Comparison of ENCODE assay signal across 25 cellular contexts in the genomic region with DNA sequence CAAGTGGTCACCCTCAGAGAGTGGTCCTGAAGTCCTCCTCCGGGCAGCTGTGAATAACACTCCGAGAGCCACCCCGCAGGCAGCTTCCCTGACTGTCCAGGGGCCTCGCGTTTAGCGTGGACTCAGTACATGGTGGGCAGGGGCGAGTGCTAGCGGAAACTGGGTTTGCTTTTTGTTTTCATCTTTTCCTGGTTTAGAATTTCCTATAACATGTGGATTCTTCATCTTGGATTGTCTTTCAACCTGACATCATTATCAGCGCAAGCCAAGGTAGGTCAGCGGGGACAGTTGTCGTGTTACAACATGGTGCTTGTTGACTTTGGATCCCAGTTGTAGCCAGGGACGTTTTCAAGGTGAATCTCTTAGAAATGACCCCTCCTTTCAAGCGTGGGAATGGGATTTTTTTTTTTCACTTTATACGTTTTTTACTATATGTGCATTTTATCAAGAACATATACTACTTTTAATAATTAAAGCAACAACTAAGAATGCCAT. TPM values are rescaled to one million over a fixed set of nuclear protein-coding genes. Genes with fewer than 3 reads are reported as not detected.
DNase-seq lines count a peak whose midpoint lies in the region; ATAC-seq and TF ChIP-seq lines count a peak whose summit lies in the region.
"Had no signal": no experiment of that assay in that cellular context is flagged by ENCODE, and none has a peak within 500 bp of the region (broad histone marks: within the 10 kb centered on the region; RNA-seq: fewer than 3 reads in every experiment).

No MANE protein-coding gene starts in this region.

- peaks cover 40% of the 10 kb centered on the region for H3K36me3 Mint-ChIP-seq in activated naive CD4-positive, alpha-beta T cell treated with anti-CD3 and anti-CD28 coated beads for 36 hours (ENCODE audit: low read depth)
- H3K36me3 Mint-ChIP-seq in activated B cell treated with CpG ODN at 0.5 μM for 24 hours (ENCODE audit: low read depth), result peaks cover 82% of the 10 kb centered on the region

- POLR2A ChIA-PET in activated B cell treated with CpG ODN at 0.5 μM for 24 hours (lab: Charles Lee), result interaction anchor here (0.6 to 1.3 kb wide), 2 partner anchors 10 to 15 kb away, joined by 3 to 8 read pairs; no protein-coding TSS in a partner anchor

- no peaks in the 10 kb centered on the region for H3K9me3 Mint-ChIP-seq in activated naive CD4-positive, alpha-beta T cell treated with anti-CD3 and anti-CD28 coated beads for 36 hours
- H3K9me3 Mint-ChIP-seq in activated B cell treated with CpG ODN at 0.5 μM for 24 hours, result no peaks in the 10 kb centered on the region

- 71% methylated on average over 14 of the region's 14 CpGs for WGBS in right lobe of liver (ENCODE audit: insufficient coverage, low coverage, low lambda C conversion rate, missing lambda C conversion rate)
- WGBS in thyroid gland, 2 donors, result 94 to 96% methylated on average over 14 of the region's 14 CpGs

- H3K27me3 ChIP-seq in right lobe of liver (no peaks in the 10 kb centered on the region), thyroid gland (no peaks in the 10 kb centered on the region)
- H3K27me3 ChIP-seq: right atrium auricular region, spleen had no signal

- no peak for DNase-seq in activated naive CD4-positive, alpha-beta T cell treated with anti-CD3 and anti-CD28 coated beads for 36 hours
- no peak for DNase-seq in activated naive CD4-positive, alpha-beta T cell (lab: John Stamatoyannopoulos, UW)
- DNase-seq in activated B cell treated with CpG ODN at 0.5 μM for 24 hours (no peak), right lobe of liver (peak in 1 of 3 donors; percentile 65), NCI-H510A treated with DMSO at 0.1 percent for 48 hours (lab: John Stamatoyannopoulos, UW) (no peak), thyroid gland (no peak)
- DNase-seq: 8988T; activated CD4-positive, alpha-beta T cell treated with anti-CD3 and anti-CD28 coated beads for 1 hour; activated CD8-positive, alpha-beta T cell treated with anti-CD3 and anti-CD28 coated beads, Interleukin-2, amount 10 ng/mL, durations not matched to agents 7 days and 5 days; activated gamma-delta T cell treated with Interleukin-2 at 50 U/mL for 16 hours; AML-193; DMS53; effector memory CD4-positive, alpha-beta T cell; head of caudate nucleus; mucosa of descending colon; NCI-H1417; NCI-H2081; NCI-H345; NCI-H774; RPMI8226; spleen; substantia nigra had no signal

- H3K27ac Mint-ChIP-seq in activated naive CD4-positive, alpha-beta T cell treated with anti-CD3 and anti-CD28 coated beads for 36 hours, result peak overlapping the region; percentile 54
- peak overlapping the region; percentile 38 for H3K27ac Mint-ChIP-seq in activated B cell treated with CpG ODN at 0.5 μM for 24 hours
- H3K27ac Mint-ChIP-seq: activated CD8-positive, alpha-beta T cell treated with anti-CD3 and anti-CD28 coated beads, Interleukin-2, amount 10 ng/mL, durations not matched to agents 7 days and 5 days had no signal

- H3K9me3 ChIP-seq in right lobe of liver (no peaks in the 10 kb centered on the region), thyroid gland (no peaks in the 10 kb centered on the region)
- H3K9me3 ChIP-seq: mucosa of descending colon, right atrium auricular region, spleen had no signal

- H3K36me3 ChIP-seq in right lobe of liver, result peaks cover 0 to 67% (median 27%) of the 10 kb centered on the region in 4 donors
- peaks cover 63 to 80% of the 10 kb centered on the region in 2 donors for H3K36me3 ChIP-seq in thyroid gland

- CTCF ChIA-PET in activated naive CD4-positive, alpha-beta T cell treated with anti-CD3 and anti-CD28 coated beads for 36 hours (lab: Charles Lee), result interaction anchor here (0.6 kb wide), 1 partner anchor 12 kb away, joined by 3 read pairs; no protein-coding TSS in a partner anchor
- CTCF ChIA-PET in activated B cell treated with CpG ODN at 0.5 μM for 24 hours (lab: Charles Lee), result interaction anchor here (0.6 to 1.4 kb wide), 2 partner anchors 19 to 593 kb away, joined by 3 read pairs; no protein-coding TSS in a partner anchor

- H3K27ac ChIP-seq in right lobe of liver (peak overlapping the region in 2 of 3 donors; percentile 50 to 90), thyroid gland (no peak overlapping the region)
- H3K27ac ChIP-seq: right atrium auricular region had no signal

- ATAC-seq in activated B cell treated with CpG ODN at 0.5 μM for 24 hours (ENCODE audit: low read depth) (no peak), right lobe of liver (peak; percentile 65 to 86 (median 76)), HG03280 (IDR thresholded peaks at IDR 0.05; ENCODE audit: unreplicated experiment) (no peak), HG03139 (IDR thresholded peaks at IDR 0.05; ENCODE audit: unreplicated experiment) (no peak)
- ATAC-seq: activated CD8-positive, alpha-beta T cell treated with anti-CD3 and anti-CD28 coated beads, Interleukin-2, amount 10 ng/mL, durations not matched to agents 7 days and 5 days; mucosa of descending colon had no signal

- intact Hi-C loops in activated naive CD4-positive, alpha-beta T cell treated with anti-CD3 and anti-CD28 coated beads for 36 hours (cut with micrococcal nuclease), result no loop called here
- intact Hi-C loops in activated B cell treated with CpG ODN at 0.5 μM for 24 hours (cut with micrococcal nuclease) (loop anchor here (2.0 kb wide), 1 partner anchor 17 kb away; no protein-coding TSS in a partner anchor), right lobe of liver (cut with DNase I) (loop anchor here in 1 of 2 donors (10.0 kb wide), 1 partner anchor 51 kb away; no protein-coding TSS in a partner anchor), thyroid gland (cut with DNase I) (no loop called here)

- TF ChIP-seq CTCF in activated B cell treated with CpG ODN at 0.5 μM for 24 hours (IDR thresholded peaks at IDR 0.05) (no peak), right lobe of liver (IDR thresholded peaks at IDR 0.05) (no peak), thyroid gland (IDR thresholded peaks at IDR 0.05) (no peak)

- no peak for TF ChIP-seq POLR2A in right lobe of liver (IDR thresholded peaks at IDR 0.05)
- TF ChIP-seq POLR2A in thyroid gland (IDR thresholded peaks at IDR 0.05), result no peak

- H3K4me3 Mint-ChIP-seq in activated naive CD4-positive, alpha-beta T cell treated with anti-CD3 and anti-CD28 coated beads for 36 hours, result no peak overlapping the region
- no peak overlapping the region for H3K4me3 Mint-ChIP-seq in activated B cell treated with CpG ODN at 0.5 μM for 24 hours
- H3K4me3 Mint-ChIP-seq: activated CD8-positive, alpha-beta T cell treated with anti-CD3 and anti-CD28 coated beads, Interleukin-2, amount 10 ng/mL, durations not matched to agents 7 days and 5 days had no signal

- H3K4me3 ChIP-seq in right lobe of liver, result no peak overlapping the region
- no peak overlapping the region for H3K4me3 ChIP-seq in thyroid gland (replicated peaks in 1 of 3)
- H3K4me3 ChIP-seq: mucosa of descending colon, right atrium auricular region, spleen had no signal

- peaks cover 13% of the 10 kb centered on the region for H3K4me1 Mint-ChIP-seq in activated naive CD4-positive, alpha-beta T cell treated with anti-CD3 and anti-CD28 coated beads for 36 hours (ENCODE audit: low read depth)
- peaks cover 15% of the 10 kb centered on the region for H3K4me1 Mint-ChIP-seq in activated B cell treated with CpG ODN at 0.5 μM for 24 hours

- peaks cover 0 to 4% (median 0%) of the 10 kb centered on the region in 4 donors for H3K4me1 ChIP-seq in right lobe of liver
- H3K4me1 ChIP-seq in thyroid gland, result no peaks in the 10 kb centered on the region

- no peaks in the 10 kb centered on the region for H3K27me3 Mint-ChIP-seq in activated naive CD4-positive, alpha-beta T cell treated with anti-CD3 and anti-CD28 coated beads for 36 hours (ENCODE audit: low read depth)
- no peaks in the 10 kb centered on the region for H3K27me3 Mint-ChIP-seq in activated B cell treated with CpG ODN at 0.5 μM for 24 hours

RNA-seq across cellular contexts. Expression of a gene that starts 20.9 kb away (rescaled TPM):
- total RNA-seq in activated naive CD4-positive, alpha-beta T cell treated with anti-CD3 and anti-CD28 coated beads for 36 hours, result 10 to 100 TPM; 26.2 to 29.7 TPM
- total RNA-seq in activated B cell treated with CpG ODN at 0.5 μM for 24 hours (58.4 and 71.2 TPM in 2 replicates), right lobe of liver (10 to 100 TPM; 16.8 to 24.5 (median 21.9) TPM), thyroid gland (10 to 100 TPM; 18.1 to 25.1 (median 21.7) TPM)

Comparison
In these comparisons a context has a peak if more than half of its experiments do, and no peak if none do; other contexts are left out.
1. ATAC-seq: peak in right lobe of liver (4 of 4); none in activated B cell treated with CpG ODN at 0.5 μM for 24 hours (single experiment), HG03280 (single experiment) and HG03139 (single experiment).
2. H3K27ac ChIP-seq: peak in right lobe of liver (2 of 3); none in thyroid gland (0 of 3).